In genomic region chr11:109241988-109242387, GRCh38 we compare ENCODE assay signal across 16 cellular contexts.
DNase-seq lines count a peak whose midpoint lies in the region; ATAC-seq, FAIRE-seq and TF ChIP-seq lines count a peak whose summit lies in the region.
"Had no signal": no experiment of that assay in that cellular context is flagged by ENCODE, and none has a peak within 500 bp of the region (broad histone marks: within the 10 kb centered on the region; RNA-seq: fewer than 3 reads in every experiment).

No MANE protein-coding gene starts in this region.

- H3K4me1 ChIP-seq in breast epithelium (no peaks in the 10 kb centered on the region), trophoblast cell (ENCODE audit: control insufficient read depth in 1 of 2, insufficient read depth in 2 of 2, low read length in 2 of 2) (no peaks in the 10 kb centered on the region), OCI-LY7 (ENCODE audit: insufficient read depth, low read length, poor library complexity, severe bottlenecking) (no peaks in the 10 kb centered on the region)
- H3K4me1 ChIP-seq: SJCRH30 had no signal

- no peak overlapping the region for H3K9ac ChIP-seq in trophoblast cell (ENCODE audit: low read length)

- no peaks in the 10 kb centered on the region for H4K20me1 ChIP-seq in OCI-LY7 (ENCODE audit: insufficient read depth, low read length)

- DNase-seq in MCF 10A (ENCODE audit: unreplicated experiment): peak; percentile 13
- DNase-seq in breast epithelium (ENCODE audit: low spot score in 2 of 2): no peak
- peak; percentile 98 for DNase-seq in bronchial epithelial cell (ENCODE audit: low read depth)
- peak; percentile 52 for DNase-seq in islet precursor cell
- DNase-seq in trophoblast cell: no peak
- DNase-seq in OCI-LY7 (ENCODE audit: low spot score): no peak
- no peak for DNase-seq in LoVo (ENCODE audit: low spot score)
- DNase-seq: 8988T, COR-L47, DMS153, HCEC 1CT, NCI-H1048, NCI-H1694, SJCRH30 had no signal

- H3K14ac ChIP-seq in trophoblast cell (ENCODE audit: low read length): no peak overlapping the region

- H3K9me3 Mint-ChIP-seq in MCF 10A (ENCODE audit: unreplicated experiment): peaks cover 14% of the 10 kb centered on the region

- no peak overlapping the region for H4K91ac ChIP-seq in trophoblast cell (ENCODE audit: low read depth, low read length)

- peak; percentile 7 for FAIRE-seq in bronchial epithelial cell (lab: Jason Lieb, UNC)

- H2AK5ac ChIP-seq in trophoblast cell (ENCODE audit: low read length): no peak overlapping the region

- CTCF ChIA-PET in MCF 10A (lab: Yijun Ruan, JAX) (interaction anchor here (1.5 kb wide), 1 partner anchor 544 kb away, joined by 3 read pairs; no protein-coding TSS in a partner anchor), OCI-LY7 (lab: Charles Lee; ENCODE audit: unreplicated experiment) (no interaction called here)

- H3K23ac ChIP-seq in trophoblast cell (ENCODE audit: low read length): no peak overlapping the region

- H2AFZ ChIP-seq in trophoblast cell (ENCODE audit: insufficient read depth, low read length, poor library complexity) (no peak overlapping the region), OCI-LY7 (ENCODE audit: low read length) (no peak overlapping the region)

- POLR2A ChIA-PET in MCF 10A (lab: Yijun Ruan, JAX) (interaction anchor here (0.6 to 1.6 kb wide), 4 partner anchors 10 to 137 kb away, joined by 3 to 5 read pairs (median 4); no protein-coding TSS in a partner anchor), OCI-LY7 (lab: Charles Lee) (no interaction called here)

- H3K36me3 Mint-ChIP-seq in MCF 10A (ENCODE audit: insufficient read depth, unreplicated experiment): peaks cover 6% of the 10 kb centered on the region
- H3K36me3 Mint-ChIP-seq: CD14-positive monocyte had no signal

- H3K4me2 ChIP-seq in trophoblast cell (ENCODE audit: low read length) (no peak overlapping the region), OCI-LY7 (ENCODE audit: low read length) (no peak overlapping the region)

- H3K27me3 ChIP-seq in breast epithelium (no peaks in the 10 kb centered on the region), bronchial epithelial cell (ENCODE audit: control insufficient read depth, insufficient read depth, low read length) (no peaks in the 10 kb centered on the region), trophoblast cell (ENCODE audit: insufficient read depth, low read length) (no peaks in the 10 kb centered on the region)
- H3K27me3 ChIP-seq: SJCRH30 had no signal

- H3K36me3 ChIP-seq in breast epithelium (no peaks in the 10 kb centered on the region), bronchial epithelial cell (ENCODE audit: control insufficient read depth, insufficient read depth, low read length) (no peaks in the 10 kb centered on the region), trophoblast cell (ENCODE audit: control insufficient read depth in 1 of 2, insufficient read depth in 2 of 2, low read length in 2 of 2) (no peaks in the 10 kb centered on the region), OCI-LY7 (ENCODE audit: insufficient read depth, low read length) (no peaks in the 10 kb centered on the region)
- H3K36me3 ChIP-seq: SJCRH30 had no signal

- intact Hi-C loops in MCF 10A (cut with micrococcal nuclease): no loop called here
- intact Hi-C loops in breast epithelium (cut with DNase I; ENCODE audit: low total_unique reads): no loop called here
- intact Hi-C loops in OCI-LY7 (cut with micrococcal nuclease; ENCODE audit: unreplicated experiment): no loop called here

- H3K27ac Mint-ChIP-seq in MCF 10A (ENCODE audit: low read depth, unreplicated experiment): peak overlapping the region; percentile 20
- H3K27ac Mint-ChIP-seq: CD14-positive monocyte had no signal

- no peak overlapping the region for H4K8ac ChIP-seq in trophoblast cell (ENCODE audit: low read depth, low read length)

- no peak for ATAC-seq in HG03196 (IDR thresholded peaks at IDR 0.05; ENCODE audit: unreplicated experiment)

- WGBS in trophoblast cell (ENCODE audit: extremely low coverage, insufficient coverage, insufficient read length): no CpG with 5 or more reads among the region's 2 CpGs

- H3K4me3 Mint-ChIP-seq in MCF 10A (ENCODE audit: unreplicated experiment): no peak overlapping the region
- H3K4me3 Mint-ChIP-seq: CD14-positive monocyte had no signal

- TF ChIP-seq POLR2A in breast epithelium (IDR thresholded peaks at IDR 0.05): no peak

- no peak overlapping the region for H3K4ac ChIP-seq in trophoblast cell (ENCODE audit: low read depth, low read length)

- no peaks in the 10 kb centered on the region for H3K79me2 ChIP-seq in trophoblast cell (ENCODE audit: control insufficient read depth, insufficient read depth, low read length, poor library complexity)
- H3K79me2 ChIP-seq in OCI-LY7 (ENCODE audit: insufficient read depth, low read depth, low read length): no peaks in the 10 kb centered on the region

- H3K79me1 ChIP-seq in trophoblast cell (ENCODE audit: low read length): no peaks in the 10 kb centered on the region

- peaks cover 10% of the 10 kb centered on the region for H3K4me1 Mint-ChIP-seq in MCF 10A (ENCODE audit: insufficient read depth, unreplicated experiment)
- H3K4me1 Mint-ChIP-seq: CD14-positive monocyte had no signal

- TF ChIP-seq CTCF in MCF 10A (IDR thresholded peaks at IDR 0.05; ENCODE audit: unreplicated experiment) (no peak), breast epithelium (IDR thresholded peaks at IDR 0.05) (no peak), bronchial epithelial cell (IDR thresholded peaks at IDR 0.05; ENCODE audit: insufficient read depth, low read length, severe bottlenecking) (no peak), OCI-LY7 (conservative IDR thresholded peaks at IDR 0.05; ENCODE audit: low read length) (no peak)

- no peak overlapping the region for H3K18ac ChIP-seq in trophoblast cell (ENCODE audit: low read length)

- no peak overlapping the region for H3K27ac ChIP-seq in breast epithelium
- H3K27ac ChIP-seq in trophoblast cell (ENCODE audit: low read depth, low read length): no peak overlapping the region
- H3K27ac ChIP-seq in OCI-LY7 (ENCODE audit: low read depth, low read length, poor library complexity, severe bottlenecking): no peak overlapping the region
- H3K27ac ChIP-seq: SJCRH30 had no signal

- H4K12ac ChIP-seq in trophoblast cell (ENCODE audit: low read depth, low read length): no peak overlapping the region

- no peak overlapping the region for H2BK12ac ChIP-seq in trophoblast cell (ENCODE audit: low read length)

- H3K9me2 ChIP-seq in OCI-LY7 (ENCODE audit: insufficient read depth, low read length): no peaks in the 10 kb centered on the region

- BruUV-seq in MCF 10A (replicated peaks; lab: Mats Ljungman, UMichigan): no TSS peak
- BruUV-seq in OCI-LY7 (replicated peaks; lab: Mats Ljungman, UMichigan): no TSS peak

- H2BK120ac ChIP-seq in trophoblast cell (ENCODE audit: insufficient read depth, low read length, poor library complexity): no peak overlapping the region

- H3K9me3 ChIP-seq in breast epithelium: no peaks in the 10 kb centered on the region
- no peaks in the 10 kb centered on the region for H3K9me3 ChIP-seq in trophoblast cell (ENCODE audit: insufficient read depth, low read depth, low read length)
- no peaks in the 10 kb centered on the region for H3K9me3 ChIP-seq in OCI-LY7 (ENCODE audit: low read length)
- H3K9me3 ChIP-seq: SJCRH30 had no signal

- no peak overlapping the region for H3K4me3 ChIP-seq in breast epithelium
- H3K4me3 ChIP-seq in bronchial epithelial cell (ENCODE audit: low read depth, low read length): no peak overlapping the region
- no peak overlapping the region for H3K4me3 ChIP-seq in trophoblast cell (ENCODE audit: low read depth, low read length)
- H3K4me3 ChIP-seq in OCI-LY7 (ENCODE audit: low read depth, low read length, poor library complexity, severe bottlenecking): no peak overlapping the region
- H3K4me3 ChIP-seq: SJCRH30 had no signal

- no peak overlapping the region for H2BK5ac ChIP-seq in trophoblast cell (ENCODE audit: low read depth, low read length, poor library complexity)

- H3K27me3 Mint-ChIP-seq in MCF 10A (ENCODE audit: insufficient read depth, unreplicated experiment): no peaks in the 10 kb centered on the region

Comparison
In these comparisons a context has a peak if more than half of its experiments do, and no peak if none do; other contexts are left out.
1. DNase-seq: peak in MCF 10A (single experiment), bronchial epithelial cell (single experiment) and islet precursor cell (single experiment); none in breast epithelium (0 of 2), trophoblast cell (0 of 2), OCI-LY7 (single experiment) and LoVo (single experiment).